In genomic region chr2:31255911-31256571, GRCh38 we compare ENCODE assay signal across 11 cellular contexts. TPM values are rescaled to one million over a fixed set of nuclear protein-coding genes. Genes with fewer than 3 reads are reported as not detected.
DNase-seq lines count a peak whose midpoint lies in the region; ATAC-seq, FAIRE-seq and TF ChIP-seq lines count a peak whose summit lies in the region.
"Had no signal": no experiment of that assay in that cellular context is flagged by ENCODE, and none has a peak within 500 bp of the region (broad histone marks: within the 10 kb centered on the region; RNA-seq: fewer than 3 reads in every experiment).

No MANE protein-coding gene starts in this region.

- H3K27me3 ChIP-seq in GM06990 (replicated peaks; ENCODE audit: control insufficient read depth, insufficient read depth, low read length) = no peaks in the 10 kb centered on the region
- no peaks in the 10 kb centered on the region for H3K27me3 ChIP-seq in bronchial epithelial cell (ENCODE audit: control insufficient read depth, insufficient read depth, low read length)

- H3K4me3 ChIP-seq in GM06990 (replicated peaks; ENCODE audit: low read depth, low read length) (no peak overlapping the region), bronchial epithelial cell (ENCODE audit: low read depth, low read length) (no peak overlapping the region)

- DNase-seq in GM06990 (ENCODE audit: extremely low read depth, insufficient read length) = peak; percentile 83
- DNase-seq in bronchial epithelial cell (ENCODE audit: low read depth) = peak; percentile 35
- DNase-seq in cerebellar nuclear complex (lab: John Stamatoyannopoulos, UW) = no peak
- no peak for DNase-seq in GM03348 (ENCODE audit: low spot score)
- DNase-seq in NOMO-1 treated with dmso at 0.1 percent for 144 hours (lab: John Stamatoyannopoulos, UW; ENCODE audit: unreplicated experiment) = no peak
- no peak for DNase-seq in T-helper 9 cell
- DNase-seq: DMS153, head of caudate nucleus, T-cell had no signal

- FAIRE-seq in bronchial epithelial cell (lab: Jason Lieb, UNC) = no peak

- ATAC-seq in GM21381 (IDR thresholded peaks at IDR 0.05; ENCODE audit: unreplicated experiment) (peak; percentile 56), HG03175 (IDR thresholded peaks at IDR 0.05; ENCODE audit: unreplicated experiment) (peak; percentile 57)

- TF ChIP-seq CTCF in GM06990 (IDR thresholded peaks at IDR 0.05; ENCODE audit: insufficient read depth, low read length, poor library complexity, severe bottlenecking) = no peak
- TF ChIP-seq CTCF in bronchial epithelial cell (IDR thresholded peaks at IDR 0.05; ENCODE audit: insufficient read depth, low read length, severe bottlenecking) = no peak

- H3K36me3 ChIP-seq in GM06990 (ENCODE audit: control insufficient read depth, insufficient read depth, low read length) = no peaks in the 10 kb centered on the region
- no peaks in the 10 kb centered on the region for H3K36me3 ChIP-seq in bronchial epithelial cell (ENCODE audit: control insufficient read depth, insufficient read depth, low read length)

RNA-seq across cellular contexts. Expression of gene EHD3, which starts 22.1 kb away (rescaled TPM):
- 1.6 and 2.3 TPM in 2 replicates for total RNA-seq in bronchial epithelial cell

RNA-seq across cellular contexts. Expression of gene CAPN14, which starts 38.7 kb away (rescaled TPM):
- 10.3 and 35.1 TPM in 2 replicates for total RNA-seq in bronchial epithelial cell

Comparison
In these comparisons a context has a peak if more than half of its experiments do, and no peak if none do; other contexts are left out.
1. DNase-seq: peak in GM06990 (single experiment) and bronchial epithelial cell (single experiment); none in cerebellar nuclear complex (0 of 2), GM03348 (single experiment), NOMO-1 treated with dmso at 0.1 percent for 144 hours (single experiment) and T-helper 9 cell (single experiment).